Comparison of ENCODE assay signal across 11 cellular contexts in the genomic region with DNA sequence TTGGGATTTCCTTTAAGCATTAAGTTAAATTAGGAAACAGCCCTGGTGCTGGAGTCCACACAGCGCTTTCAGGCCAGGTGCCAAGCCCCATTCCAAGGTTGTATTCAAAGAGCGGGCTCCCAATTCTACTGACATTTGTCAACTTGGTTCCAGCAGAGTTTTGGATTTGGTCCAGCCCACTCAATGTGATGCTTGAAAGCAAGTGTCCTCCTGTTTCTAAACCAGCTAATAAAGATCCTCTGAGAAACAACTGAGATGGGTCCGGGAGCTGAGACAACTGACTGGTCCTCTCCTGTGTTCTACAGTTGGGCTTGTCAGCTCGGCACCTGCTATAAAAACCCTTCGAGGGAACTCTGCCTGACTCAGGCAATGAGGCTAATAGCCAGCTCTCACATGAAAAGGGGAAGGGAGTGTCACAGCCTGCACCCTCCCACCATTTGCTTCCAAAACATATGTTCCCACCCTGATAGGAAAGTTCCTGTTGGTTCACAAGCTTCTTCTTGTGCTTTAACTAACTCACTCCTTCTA. TPM values are rescaled to one million over a fixed set of nuclear protein-coding genes. Genes with fewer than 3 reads are reported as not detected.
DNase-seq lines count a peak whose midpoint lies in the region; ATAC-seq and TF ChIP-seq lines count a peak whose summit lies in the region.
"Had no signal": no experiment of that assay in that cellular context is flagged by ENCODE, and none has a peak within 500 bp of the region (broad histone marks: within the 10 kb centered on the region; RNA-seq: fewer than 3 reads in every experiment).

No MANE protein-coding gene starts in this region.

- 9 to 21% methylated on average over 5 of the region's 5 CpGs for WGBS in thyroid gland, 2 donors

- peaks cover 18% of the 10 kb centered on the region for H3K36me3 Mint-ChIP-seq in activated CD8-positive, alpha-beta T cell treated with anti-CD3 and anti-CD28 coated beads for 36 hours (ENCODE audit: low read depth)
- H3K36me3 Mint-ChIP-seq in activated CD8-positive, alpha-beta T cell treated with anti-CD3 and anti-CD28 coated beads, Interleukin-2, amount 10 ng/mL, durations not matched to agents 7 days and 5 days (ENCODE audit: low read depth): peaks cover 25% of the 10 kb centered on the region

- H3K36me3 ChIP-seq in thyroid gland: no peaks in the 10 kb centered on the region

- H3K27me3 ChIP-seq in thyroid gland: no peaks in the 10 kb centered on the region

- no peaks in the 10 kb centered on the region for H3K9me3 Mint-ChIP-seq in activated CD8-positive, alpha-beta T cell treated with anti-CD3 and anti-CD28 coated beads for 36 hours
- no peaks in the 10 kb centered on the region for H3K9me3 Mint-ChIP-seq in activated CD8-positive, alpha-beta T cell treated with anti-CD3 and anti-CD28 coated beads, Interleukin-2, amount 10 ng/mL, durations not matched to agents 7 days and 5 days (ENCODE audit: insufficient read depth)
- H3K9me3 Mint-ChIP-seq: CD4-positive, CD25-positive, alpha-beta regulatory T cell had no signal

- intact Hi-C loops in activated CD8-positive, alpha-beta T cell treated with anti-CD3 and anti-CD28 coated beads for 36 hours (cut with micrococcal nuclease): loop anchor here (5.0 kb wide), 1 partner anchor 36 kb away; no protein-coding TSS in a partner anchor
- intact Hi-C loops in thyroid gland (cut with DNase I): no loop called here

- POLR2A ChIA-PET in activated CD8-positive, alpha-beta T cell treated with anti-CD3 and anti-CD28 coated beads for 36 hours (lab: Charles Lee): interaction anchor here (0.7 to 1.1 kb wide), 3 partner anchors 11 to 93 kb away, joined by 3 to 6 read pairs (median 4); partner anchors contain the start of gene ERN1
- POLR2A ChIA-PET in activated CD8-positive, alpha-beta T cell treated with anti-CD3 and anti-CD28 coated beads, Interleukin-2, amount 10 ng/mL, durations not matched to agents 7 days and 5 days (lab: Charles Lee): interaction anchor here (0.6 to 1.0 kb wide), 2 partner anchors 87 to 98 kb away, joined by 3 to 4 read pairs; partner anchors contain the start of gene ICAM2

- no peak for TF ChIP-seq POLR2A in thyroid gland (IDR thresholded peaks at IDR 0.05)

- no peak for DNase-seq in activated CD8-positive, alpha-beta T cell treated with anti-CD3 and anti-CD28 coated beads for 36 hours
- DNase-seq in activated CD8-positive, alpha-beta T cell treated with anti-CD3 and anti-CD28 coated beads, Interleukin-2, amount 10 ng/mL, durations not matched to agents 7 days and 5 days: no peak
- DNase-seq in OCI-M1 (lab: John Stamatoyannopoulos, UW) (peak; percentile 87), fibroblast of pulmonary artery (ENCODE audit: low read depth) (peak; percentile 66), thyroid gland (peak; percentile 79 to 83), hepatic stellate cell (ENCODE audit: low spot score) (no peak)
- DNase-seq: CD4-positive, CD25-positive, alpha-beta regulatory T cell; T1000 had no signal

- peaks cover 9 to 23% of the 10 kb centered on the region in 2 donors for H3K4me1 ChIP-seq in thyroid gland

- no peak for ATAC-seq in activated CD8-positive, alpha-beta T cell treated with anti-CD3 and anti-CD28 coated beads for 36 hours
- ATAC-seq in activated CD8-positive, alpha-beta T cell treated with anti-CD3 and anti-CD28 coated beads, Interleukin-2, amount 10 ng/mL, durations not matched to agents 7 days and 5 days: no peak
- ATAC-seq in GM21447 (IDR thresholded peaks at IDR 0.05; ENCODE audit: unreplicated experiment) (no peak), GM18517 (IDR thresholded peaks at IDR 0.05; ENCODE audit: unreplicated experiment) (no peak)
- ATAC-seq: HCT116 had no signal

- no peak for TF ChIP-seq CTCF in activated CD8-positive, alpha-beta T cell treated with anti-CD3 and anti-CD28 coated beads for 36 hours (IDR thresholded peaks at IDR 0.05)
- no peak for TF ChIP-seq CTCF in fibroblast of pulmonary artery (IDR thresholded peaks at IDR 0.05; ENCODE audit: low read length, missing control alignments)
- no peak for TF ChIP-seq CTCF in thyroid gland (IDR thresholded peaks at IDR 0.05)

- H3K4me3 Mint-ChIP-seq in activated CD8-positive, alpha-beta T cell treated with anti-CD3 and anti-CD28 coated beads for 36 hours: no peak overlapping the region
- no peak overlapping the region for H3K4me3 Mint-ChIP-seq in activated CD8-positive, alpha-beta T cell treated with anti-CD3 and anti-CD28 coated beads, Interleukin-2, amount 10 ng/mL, durations not matched to agents 7 days and 5 days
- H3K4me3 Mint-ChIP-seq: CD4-positive, CD25-positive, alpha-beta regulatory T cell had no signal

- H3K9me3 ChIP-seq in thyroid gland: no peaks in the 10 kb centered on the region

- no peaks in the 10 kb centered on the region for H3K27me3 Mint-ChIP-seq in activated CD8-positive, alpha-beta T cell treated with anti-CD3 and anti-CD28 coated beads for 36 hours
- no peaks in the 10 kb centered on the region for H3K27me3 Mint-ChIP-seq in activated CD8-positive, alpha-beta T cell treated with anti-CD3 and anti-CD28 coated beads, Interleukin-2, amount 10 ng/mL, durations not matched to agents 7 days and 5 days (ENCODE audit: low read depth)
- H3K27me3 Mint-ChIP-seq: CD4-positive, CD25-positive, alpha-beta regulatory T cell had no signal

- peak overlapping the region; percentile 30 for H3K27ac Mint-ChIP-seq in activated CD8-positive, alpha-beta T cell treated with anti-CD3 and anti-CD28 coated beads for 36 hours
- no peak overlapping the region for H3K27ac Mint-ChIP-seq in activated CD8-positive, alpha-beta T cell treated with anti-CD3 and anti-CD28 coated beads, Interleukin-2, amount 10 ng/mL, durations not matched to agents 7 days and 5 days

- H3K27ac ChIP-seq in thyroid gland: no peak overlapping the region

- no peak overlapping the region for H3K4me3 ChIP-seq in fibroblast of pulmonary artery (replicated peaks; ENCODE audit: low read depth, low read length)
- H3K4me3 ChIP-seq in thyroid gland (replicated peaks in 1 of 3): no peak overlapping the region

- CTCF ChIA-PET in activated CD8-positive, alpha-beta T cell treated with anti-CD3 and anti-CD28 coated beads for 36 hours (lab: Charles Lee): interaction anchor here (0.8 to 1.7 kb wide), 7 partner anchors 15 to 229 kb away, joined by 3 to 6 read pairs (median 3); no protein-coding TSS in a partner anchor
- CTCF ChIA-PET in activated CD8-positive, alpha-beta T cell treated with anti-CD3 and anti-CD28 coated beads, Interleukin-2, amount 10 ng/mL, durations not matched to agents 7 days and 5 days (lab: Charles Lee): interaction anchor here (0.8 to 1.9 kb wide), 4 partner anchors 9 to 89 kb away, joined by 3 to 17 read pairs (median 6); partner anchors contain the start of gene ERN1

- H3K4me1 Mint-ChIP-seq in activated CD8-positive, alpha-beta T cell treated with anti-CD3 and anti-CD28 coated beads for 36 hours (ENCODE audit: low read depth): peaks cover 77% of the 10 kb centered on the region
- peaks cover 50% of the 10 kb centered on the region for H3K4me1 Mint-ChIP-seq in activated CD8-positive, alpha-beta T cell treated with anti-CD3 and anti-CD28 coated beads, Interleukin-2, amount 10 ng/mL, durations not matched to agents 7 days and 5 days (ENCODE audit: low read depth)

RNA-seq across cellular contexts. Expression of gene ERN1, which starts 11.4 kb away (rescaled TPM):
- total RNA-seq in activated CD8-positive, alpha-beta T cell treated with anti-CD3 and anti-CD28 coated beads for 36 hours: 10 to 100 TPM; 19.2 to 23.6 TPM
- 10 to 100 TPM; 13.0 to 17.9 TPM for total RNA-seq in activated CD8-positive, alpha-beta T cell treated with anti-CD3 and anti-CD28 coated beads, Interleukin-2, amount 10 ng/mL, durations not matched to agents 7 days and 5 days
- 10 to 100 TPM in 3 of 4 donors, 1 to 10 TPM in 1; 9.5 to 20.2 (median 12.8) TPM for total RNA-seq in thyroid gland

Comparison
In these comparisons a context has a peak if more than half of its experiments do, and no peak if none do; other contexts are left out.
1. DNase-seq: peak in OCI-M1 (single experiment), fibroblast of pulmonary artery (single experiment) and thyroid gland (2 of 2); none in activated CD8-positive, alpha-beta T cell treated with anti-CD3 and anti-CD28 coated beads for 36 hours (single experiment), activated CD8-positive, alpha-beta T cell treated with anti-CD3 and anti-CD28 coated beads, Interleukin-2, amount 10 ng/mL, durations not matched to agents 7 days and 5 days (single experiment) and hepatic stellate cell (single experiment).